8 cellular contexts compared by ENCODE assay signal in genomic region chr17:61926831-61927210, GRCh38. TPM values are rescaled to one million over a fixed set of nuclear protein-coding genes. Genes with fewer than 3 reads are reported as not detected.
DNase-seq lines count a peak whose midpoint lies in the region; ATAC-seq lines count a peak whose summit lies in the region.

No MANE protein-coding gene starts in this region.

- H3K9me3 ChIP-seq in iPS-20b (ENCODE audit: insufficient read depth, low read depth, low read length), result no peaks in the 10 kb centered on the region
- no peaks in the 10 kb centered on the region for H3K9me3 ChIP-seq in stomach smooth muscle (ENCODE audit: control insufficient read depth in 2 of 2, low read length in 2 of 2)

- peaks cover 18% of the 10 kb centered on the region for H3K4me1 Mint-ChIP-seq in activated T-cell treated with anti-CD3 and anti-CD28 coated beads, Interleukin-2, amount 50 U/mL, for 4 hours (ENCODE audit: low read depth)
- H3K4me1 Mint-ChIP-seq in activated naive CD8-positive, alpha-beta T cell treated with anti-CD3 and anti-CD28 coated beads, Interleukin-2, amount 10 ng/mL, durations not matched to agents 7 days and 5 days, result peaks cover 18% of the 10 kb centered on the region

- H3K27me3 ChIP-seq in iPS-20b (ENCODE audit: insufficient read depth, low read length), result no peaks in the 10 kb centered on the region
- no peaks in the 10 kb centered on the region for H3K27me3 ChIP-seq in stomach smooth muscle (ENCODE audit: control insufficient read depth in 1 of 2, insufficient read depth in 2 of 2, low read length in 2 of 2)

- no peak for DNase-seq in activated T-cell treated with anti-CD3 and anti-CD28 coated beads, Interleukin-2, amount 50 U/mL, for 4 hours
- no peak for DNase-seq in activated T-cell treated with anti-CD3 and anti-CD28 coated beads, Interleukin-2, amount 50 U/mL, for 48 hours
- no peak for DNase-seq in activated naive CD8-positive, alpha-beta T cell treated with anti-CD3 and anti-CD28 coated beads, Interleukin-2, amount 10 ng/mL, durations not matched to agents 7 days and 5 days
- DNase-seq in SHP77 treated with DMSO at 0.1 percent for 48 hours (lab: John Stamatoyannopoulos, UW) (no peak), KG1 (lab: John Stamatoyannopoulos, UW) (no peak)
- no peak for DNase-seq in stimulated activated CD4-positive, alpha-beta T cell treated with anti-CD3 and anti-CD28 coated beads, Interleukin-2, amount 100 ng/mL, for 24 hours

- no peaks in the 10 kb centered on the region; the same call in 1 of the 2 replicates for H3K4me1 ChIP-seq in iPS-20b (ENCODE audit: insufficient read depth, low read length)
- H3K4me1 ChIP-seq in stomach smooth muscle (ENCODE audit: control insufficient read depth, insufficient read depth, low read length), result peaks cover 18% of the 10 kb centered on the region

- POLR2A ChIA-PET in activated naive CD8-positive, alpha-beta T cell treated with anti-CD3 and anti-CD28 coated beads, Interleukin-2, amount 10 ng/mL, durations not matched to agents 7 days and 5 days (lab: Charles Lee), result interaction anchor here (0.6 kb wide), 1 partner anchor 32 kb away, joined by 3 read pairs; no protein-coding TSS in a partner anchor

- H3K9me3 Mint-ChIP-seq in activated T-cell treated with anti-CD3 and anti-CD28 coated beads, Interleukin-2, amount 50 U/mL, for 4 hours, result no peaks in the 10 kb centered on the region
- H3K9me3 Mint-ChIP-seq in activated naive CD8-positive, alpha-beta T cell treated with anti-CD3 and anti-CD28 coated beads, Interleukin-2, amount 10 ng/mL, durations not matched to agents 7 days and 5 days, result no peaks in the 10 kb centered on the region

- H3K27ac Mint-ChIP-seq in activated naive CD8-positive, alpha-beta T cell treated with anti-CD3 and anti-CD28 coated beads, Interleukin-2, amount 10 ng/mL, durations not matched to agents 7 days and 5 days, result peak overlapping the region; percentile 96

- H3K27me3 Mint-ChIP-seq in activated T-cell treated with anti-CD3 and anti-CD28 coated beads, Interleukin-2, amount 50 U/mL, for 4 hours (ENCODE audit: low read depth), result peaks cover 4% of the 10 kb centered on the region
- H3K27me3 Mint-ChIP-seq in activated naive CD8-positive, alpha-beta T cell treated with anti-CD3 and anti-CD28 coated beads, Interleukin-2, amount 10 ng/mL, durations not matched to agents 7 days and 5 days, result peaks cover 7% of the 10 kb centered on the region

- peak overlapping the region; percentile 78 for H3K4me3 ChIP-seq in iPS-20b (ENCODE audit: low read length)
- peak overlapping the region; percentile 96 to 98 for H3K4me3 ChIP-seq in stomach smooth muscle (ENCODE audit: low read length in 2 of 2)

- no peak for ATAC-seq in activated T-cell treated with anti-CD3 and anti-CD28 coated beads, Interleukin-2, amount 50 U/mL, for 4 hours
- no peak for ATAC-seq in activated naive CD8-positive, alpha-beta T cell treated with anti-CD3 and anti-CD28 coated beads, Interleukin-2, amount 10 ng/mL, durations not matched to agents 7 days and 5 days (ENCODE audit: low read depth)

- peaks cover 5% of the 10 kb centered on the region for H3K36me3 Mint-ChIP-seq in activated T-cell treated with anti-CD3 and anti-CD28 coated beads, Interleukin-2, amount 50 U/mL, for 4 hours (ENCODE audit: insufficient read depth)
- peaks cover 9% of the 10 kb centered on the region for H3K36me3 Mint-ChIP-seq in activated naive CD8-positive, alpha-beta T cell treated with anti-CD3 and anti-CD28 coated beads, Interleukin-2, amount 10 ng/mL, durations not matched to agents 7 days and 5 days

- H3K36me3 ChIP-seq in iPS-20b (ENCODE audit: insufficient read depth, low read depth, low read length), result peaks cover 15% of the 10 kb centered on the region
- peaks cover 2 to 5% of the 10 kb centered on the region in 2 donors for H3K36me3 ChIP-seq in stomach smooth muscle (ENCODE audit: control insufficient read depth in 2 of 2, insufficient read depth in 2 of 2, low read length in 2 of 2)

- H3K9ac ChIP-seq in iPS-20b (ENCODE audit: low read depth, low read length) (peak overlapping the region; percentile 93), stomach smooth muscle (ENCODE audit: low read length in 2 of 2) (peak overlapping the region; percentile 95 to 96)

- peak overlapping the region; percentile 91 for H3K4me3 Mint-ChIP-seq in activated T-cell treated with anti-CD3 and anti-CD28 coated beads, Interleukin-2, amount 50 U/mL, for 4 hours
- H3K4me3 Mint-ChIP-seq in activated naive CD8-positive, alpha-beta T cell treated with anti-CD3 and anti-CD28 coated beads, Interleukin-2, amount 10 ng/mL, durations not matched to agents 7 days and 5 days, result peak overlapping the region; percentile 98

- H3K27ac ChIP-seq in iPS-20b (ENCODE audit: low read length), result peak overlapping the region; percentile 52
- peak overlapping the region; percentile 90 for H3K27ac ChIP-seq in stomach smooth muscle (ENCODE audit: low read length)

RNA-seq across cellular contexts. Expression of gene INTS2, which starts 1.0 kb away (rescaled TPM):
- total RNA-seq in activated T-cell treated with anti-CD3 and anti-CD28 coated beads, Interleukin-2, amount 50 U/mL, for 4 hours, result 10 to 100 TPM; 23.2 to 24.2 (median 23.6) TPM
- total RNA-seq in activated naive CD8-positive, alpha-beta T cell treated with anti-CD3 and anti-CD28 coated beads, Interleukin-2, amount 10 ng/mL, durations not matched to agents 7 days and 5 days, result 10 to 100 TPM; 20.7 to 22.3 TPM
